1 cellular context compared by ENCODE assay signal in the genomic region with DNA sequence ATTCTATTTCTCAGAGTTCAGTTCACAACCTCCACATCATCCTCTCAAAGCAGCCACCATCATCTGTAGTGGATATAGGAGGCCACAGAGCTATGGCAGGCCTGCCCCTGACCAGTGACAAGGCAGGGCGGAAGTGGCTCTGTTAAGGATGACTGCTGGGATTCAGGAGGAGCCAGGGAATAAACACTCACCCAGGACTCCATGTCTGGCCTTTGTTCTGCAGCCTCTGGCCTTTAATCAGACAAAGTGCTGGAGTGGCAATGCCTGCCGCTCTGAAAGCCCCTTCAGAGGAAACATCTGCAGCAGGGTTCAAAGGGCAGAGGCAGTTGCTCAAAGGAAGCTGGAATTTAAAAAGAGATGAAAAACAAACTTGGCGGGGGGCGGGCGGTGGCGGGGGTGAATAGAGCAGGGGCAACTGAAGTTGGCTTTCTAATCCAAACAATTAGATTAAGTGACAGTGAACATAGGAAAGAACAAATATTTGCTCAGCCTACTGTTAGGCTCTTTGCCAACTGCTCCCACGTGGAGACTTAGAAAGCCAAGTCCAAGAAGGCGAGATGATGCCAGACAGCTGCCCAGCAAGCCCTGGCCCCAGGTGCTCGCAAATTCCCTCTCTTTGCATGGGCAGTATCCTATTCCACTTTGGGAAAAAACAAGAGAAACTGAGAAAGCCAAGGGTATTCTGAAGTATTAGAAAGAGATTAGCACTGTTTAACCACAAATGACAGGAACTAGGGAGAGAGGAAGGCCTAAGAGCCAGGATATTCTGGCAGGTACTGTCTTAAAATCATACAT.
A peak's percentile ranks its signal among the peaks of the same experiment; 100 is the strongest.
TF ChIP-seq lines count a peak whose summit lies in the region.

No MANE protein-coding gene starts in this region.

TF ChIP-seq in K562, 482 proteins besides CTCF, POLR2A, EP300 and RAD21 (continued from another document and continues in another):
- TF ChIP-seq, protein P1, sequence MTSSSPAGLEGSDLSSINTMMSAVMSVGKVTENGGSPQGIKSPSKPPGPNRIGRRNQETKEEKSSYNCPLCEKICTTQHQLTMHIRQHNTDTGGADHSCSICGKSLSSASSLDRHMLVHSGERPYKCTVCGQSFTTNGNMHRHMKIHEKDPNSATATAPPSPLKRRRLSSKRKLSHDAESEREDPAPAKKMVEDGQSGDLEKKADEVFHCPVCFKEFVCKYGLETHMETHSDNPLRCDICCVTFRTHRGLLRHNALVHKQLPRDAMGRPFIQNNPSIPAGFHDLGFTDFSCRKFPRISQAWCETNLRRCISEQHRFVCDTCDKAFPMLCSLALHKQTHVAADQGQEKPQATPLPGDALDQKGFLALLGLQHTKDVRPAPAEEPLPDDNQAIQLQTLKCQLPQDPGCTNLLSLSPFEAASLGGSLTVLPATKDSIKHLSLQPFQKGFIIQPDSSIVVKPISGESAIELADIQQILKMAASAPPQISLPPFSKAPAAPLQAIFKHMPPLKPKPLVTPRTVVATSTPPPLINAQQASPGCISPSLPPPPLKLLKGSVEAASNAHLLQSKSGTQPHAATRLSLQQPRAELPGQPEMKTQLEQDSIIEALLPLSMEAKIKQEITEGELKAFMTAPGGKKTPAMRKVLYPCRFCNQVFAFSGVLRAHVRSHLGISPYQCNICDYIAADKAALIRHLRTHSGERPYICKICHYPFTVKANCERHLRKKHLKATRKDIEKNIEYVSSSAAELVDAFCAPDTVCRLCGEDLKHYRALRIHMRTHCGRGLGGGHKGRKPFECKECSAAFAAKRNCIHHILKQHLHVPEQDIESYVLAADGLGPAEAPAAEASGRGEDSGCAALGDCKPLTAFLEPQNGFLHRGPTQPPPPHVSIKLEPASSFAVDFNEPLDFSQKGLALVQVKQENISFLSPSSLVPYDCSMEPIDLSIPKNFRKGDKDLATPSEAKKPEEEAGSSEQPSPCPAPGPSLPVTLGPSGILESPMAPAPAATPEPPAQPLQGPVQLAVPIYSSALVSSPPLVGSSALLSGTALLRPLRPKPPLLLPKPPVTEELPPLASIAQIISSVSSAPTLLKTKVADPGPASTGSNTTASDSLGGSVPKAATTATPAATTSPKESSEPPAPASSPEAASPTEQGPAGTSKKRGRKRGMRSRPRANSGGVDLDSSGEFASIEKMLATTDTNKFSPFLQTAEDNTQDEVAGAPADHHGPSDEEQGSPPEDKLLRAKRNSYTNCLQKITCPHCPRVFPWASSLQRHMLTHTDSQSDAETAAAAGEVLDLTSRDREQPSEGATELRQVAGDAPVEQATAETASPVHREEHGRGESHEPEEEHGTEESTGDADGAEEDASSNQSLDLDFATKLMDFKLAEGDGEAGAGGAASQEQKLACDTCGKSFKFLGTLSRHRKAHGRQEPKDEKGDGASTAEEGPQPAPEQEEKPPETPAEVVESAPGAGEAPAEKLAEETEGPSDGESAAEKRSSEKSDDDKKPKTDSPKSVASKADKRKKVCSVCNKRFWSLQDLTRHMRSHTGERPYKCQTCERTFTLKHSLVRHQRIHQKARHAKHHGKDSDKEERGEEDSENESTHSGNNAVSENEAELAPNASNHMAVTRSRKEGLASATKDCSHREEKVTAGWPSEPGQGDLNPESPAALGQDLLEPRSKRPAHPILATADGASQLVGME (CRISPR knock-in tag; IDR thresholded peaks at IDR 0.05), result no peak
- TF ChIP-seq, protein P2, sequence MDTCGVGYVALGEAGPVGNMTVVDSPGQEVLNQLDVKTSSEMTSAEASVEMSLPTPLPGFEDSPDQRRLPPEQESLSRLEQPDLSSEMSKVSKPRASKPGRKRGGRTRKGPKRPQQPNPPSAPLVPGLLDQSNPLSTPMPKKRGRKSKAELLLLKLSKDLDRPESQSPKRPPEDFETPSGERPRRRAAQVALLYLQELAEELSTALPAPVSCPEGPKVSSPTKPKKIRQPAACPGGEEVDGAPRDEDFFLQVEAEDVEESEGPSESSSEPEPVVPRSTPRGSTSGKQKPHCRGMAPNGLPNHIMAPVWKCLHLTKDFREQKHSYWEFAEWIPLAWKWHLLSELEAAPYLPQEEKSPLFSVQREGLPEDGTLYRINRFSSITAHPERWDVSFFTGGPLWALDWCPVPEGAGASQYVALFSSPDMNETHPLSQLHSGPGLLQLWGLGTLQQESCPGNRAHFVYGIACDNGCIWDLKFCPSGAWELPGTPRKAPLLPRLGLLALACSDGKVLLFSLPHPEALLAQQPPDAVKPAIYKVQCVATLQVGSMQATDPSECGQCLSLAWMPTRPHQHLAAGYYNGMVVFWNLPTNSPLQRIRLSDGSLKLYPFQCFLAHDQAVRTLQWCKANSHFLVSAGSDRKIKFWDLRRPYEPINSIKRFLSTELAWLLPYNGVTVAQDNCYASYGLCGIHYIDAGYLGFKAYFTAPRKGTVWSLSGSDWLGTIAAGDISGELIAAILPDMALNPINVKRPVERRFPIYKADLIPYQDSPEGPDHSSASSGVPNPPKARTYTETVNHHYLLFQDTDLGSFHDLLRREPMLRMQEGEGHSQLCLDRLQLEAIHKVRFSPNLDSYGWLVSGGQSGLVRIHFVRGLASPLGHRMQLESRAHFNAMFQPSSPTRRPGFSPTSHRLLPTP (IDR thresholded peaks at IDR 0.05; ENCODE audit: borderline replicate concordance, extremely low read depth, insufficient read length), result no peak
- TF ChIP-seq TAL1 (IDR thresholded peaks at IDR 0.05) (no peak), ZNF133 (CRISPR knock-in tag; IDR thresholded peaks at IDR 0.05) (no peak), ZNF354B (CRISPR knock-in tag; IDR thresholded peaks at IDR 0.05) (no peak), RBM17 (IDR thresholded peaks at IDR 0.05; ENCODE audit: borderline replicate concordance, low read depth, low read length) (no peak), BCOR (IDR thresholded peaks at IDR 0.05) (no peak), SMARCA4 (IDR thresholded peaks at IDR 0.05) (no peak), ZNF584 (CRISPR knock-in tag; IDR thresholded peaks at IDR 0.05; ENCODE audit: low read depth) (peak; percentile 44; the same call in 1 of the 2 replicates), ESRRA (IDR thresholded peaks at IDR 0.05; ENCODE audit: borderline replicate concordance, low read depth) (no peak), BHLHE40 (IDR thresholded peaks at IDR 0.05; ENCODE audit: low read length) (no peak), TSC22D4 (tag; IDR thresholded peaks at IDR 0.05) (no peak), NFRKB (IDR thresholded peaks at IDR 0.05; ENCODE audit: low read depth) (peak; percentile 65; the same call in 1 of the 2 replicates), HDAC2 (IDR thresholded peaks at IDR 0.05) (no peak), ZNF589 (CRISPR knock-in tag; IDR thresholded peaks at IDR 0.05; ENCODE audit: low read depth) (peak; percentile 66; the same call in 1 of the 2 replicates), ZFX (CRISPR knock-in tag; IDR thresholded peaks at IDR 0.05) (peak; percentile 44), EHMT2 (IDR thresholded peaks at IDR 0.05) (no peak), MCM3 (IDR thresholded peaks at IDR 0.05) (no peak), KAT7 (CRISPR knock-in tag; IDR thresholded peaks at IDR 0.05; ENCODE audit: borderline replicate concordance) (0 out of 2 replicates have a peak, but pooled peaks have one; percentile 66)
- TF ChIP-seq, protein P3, sequence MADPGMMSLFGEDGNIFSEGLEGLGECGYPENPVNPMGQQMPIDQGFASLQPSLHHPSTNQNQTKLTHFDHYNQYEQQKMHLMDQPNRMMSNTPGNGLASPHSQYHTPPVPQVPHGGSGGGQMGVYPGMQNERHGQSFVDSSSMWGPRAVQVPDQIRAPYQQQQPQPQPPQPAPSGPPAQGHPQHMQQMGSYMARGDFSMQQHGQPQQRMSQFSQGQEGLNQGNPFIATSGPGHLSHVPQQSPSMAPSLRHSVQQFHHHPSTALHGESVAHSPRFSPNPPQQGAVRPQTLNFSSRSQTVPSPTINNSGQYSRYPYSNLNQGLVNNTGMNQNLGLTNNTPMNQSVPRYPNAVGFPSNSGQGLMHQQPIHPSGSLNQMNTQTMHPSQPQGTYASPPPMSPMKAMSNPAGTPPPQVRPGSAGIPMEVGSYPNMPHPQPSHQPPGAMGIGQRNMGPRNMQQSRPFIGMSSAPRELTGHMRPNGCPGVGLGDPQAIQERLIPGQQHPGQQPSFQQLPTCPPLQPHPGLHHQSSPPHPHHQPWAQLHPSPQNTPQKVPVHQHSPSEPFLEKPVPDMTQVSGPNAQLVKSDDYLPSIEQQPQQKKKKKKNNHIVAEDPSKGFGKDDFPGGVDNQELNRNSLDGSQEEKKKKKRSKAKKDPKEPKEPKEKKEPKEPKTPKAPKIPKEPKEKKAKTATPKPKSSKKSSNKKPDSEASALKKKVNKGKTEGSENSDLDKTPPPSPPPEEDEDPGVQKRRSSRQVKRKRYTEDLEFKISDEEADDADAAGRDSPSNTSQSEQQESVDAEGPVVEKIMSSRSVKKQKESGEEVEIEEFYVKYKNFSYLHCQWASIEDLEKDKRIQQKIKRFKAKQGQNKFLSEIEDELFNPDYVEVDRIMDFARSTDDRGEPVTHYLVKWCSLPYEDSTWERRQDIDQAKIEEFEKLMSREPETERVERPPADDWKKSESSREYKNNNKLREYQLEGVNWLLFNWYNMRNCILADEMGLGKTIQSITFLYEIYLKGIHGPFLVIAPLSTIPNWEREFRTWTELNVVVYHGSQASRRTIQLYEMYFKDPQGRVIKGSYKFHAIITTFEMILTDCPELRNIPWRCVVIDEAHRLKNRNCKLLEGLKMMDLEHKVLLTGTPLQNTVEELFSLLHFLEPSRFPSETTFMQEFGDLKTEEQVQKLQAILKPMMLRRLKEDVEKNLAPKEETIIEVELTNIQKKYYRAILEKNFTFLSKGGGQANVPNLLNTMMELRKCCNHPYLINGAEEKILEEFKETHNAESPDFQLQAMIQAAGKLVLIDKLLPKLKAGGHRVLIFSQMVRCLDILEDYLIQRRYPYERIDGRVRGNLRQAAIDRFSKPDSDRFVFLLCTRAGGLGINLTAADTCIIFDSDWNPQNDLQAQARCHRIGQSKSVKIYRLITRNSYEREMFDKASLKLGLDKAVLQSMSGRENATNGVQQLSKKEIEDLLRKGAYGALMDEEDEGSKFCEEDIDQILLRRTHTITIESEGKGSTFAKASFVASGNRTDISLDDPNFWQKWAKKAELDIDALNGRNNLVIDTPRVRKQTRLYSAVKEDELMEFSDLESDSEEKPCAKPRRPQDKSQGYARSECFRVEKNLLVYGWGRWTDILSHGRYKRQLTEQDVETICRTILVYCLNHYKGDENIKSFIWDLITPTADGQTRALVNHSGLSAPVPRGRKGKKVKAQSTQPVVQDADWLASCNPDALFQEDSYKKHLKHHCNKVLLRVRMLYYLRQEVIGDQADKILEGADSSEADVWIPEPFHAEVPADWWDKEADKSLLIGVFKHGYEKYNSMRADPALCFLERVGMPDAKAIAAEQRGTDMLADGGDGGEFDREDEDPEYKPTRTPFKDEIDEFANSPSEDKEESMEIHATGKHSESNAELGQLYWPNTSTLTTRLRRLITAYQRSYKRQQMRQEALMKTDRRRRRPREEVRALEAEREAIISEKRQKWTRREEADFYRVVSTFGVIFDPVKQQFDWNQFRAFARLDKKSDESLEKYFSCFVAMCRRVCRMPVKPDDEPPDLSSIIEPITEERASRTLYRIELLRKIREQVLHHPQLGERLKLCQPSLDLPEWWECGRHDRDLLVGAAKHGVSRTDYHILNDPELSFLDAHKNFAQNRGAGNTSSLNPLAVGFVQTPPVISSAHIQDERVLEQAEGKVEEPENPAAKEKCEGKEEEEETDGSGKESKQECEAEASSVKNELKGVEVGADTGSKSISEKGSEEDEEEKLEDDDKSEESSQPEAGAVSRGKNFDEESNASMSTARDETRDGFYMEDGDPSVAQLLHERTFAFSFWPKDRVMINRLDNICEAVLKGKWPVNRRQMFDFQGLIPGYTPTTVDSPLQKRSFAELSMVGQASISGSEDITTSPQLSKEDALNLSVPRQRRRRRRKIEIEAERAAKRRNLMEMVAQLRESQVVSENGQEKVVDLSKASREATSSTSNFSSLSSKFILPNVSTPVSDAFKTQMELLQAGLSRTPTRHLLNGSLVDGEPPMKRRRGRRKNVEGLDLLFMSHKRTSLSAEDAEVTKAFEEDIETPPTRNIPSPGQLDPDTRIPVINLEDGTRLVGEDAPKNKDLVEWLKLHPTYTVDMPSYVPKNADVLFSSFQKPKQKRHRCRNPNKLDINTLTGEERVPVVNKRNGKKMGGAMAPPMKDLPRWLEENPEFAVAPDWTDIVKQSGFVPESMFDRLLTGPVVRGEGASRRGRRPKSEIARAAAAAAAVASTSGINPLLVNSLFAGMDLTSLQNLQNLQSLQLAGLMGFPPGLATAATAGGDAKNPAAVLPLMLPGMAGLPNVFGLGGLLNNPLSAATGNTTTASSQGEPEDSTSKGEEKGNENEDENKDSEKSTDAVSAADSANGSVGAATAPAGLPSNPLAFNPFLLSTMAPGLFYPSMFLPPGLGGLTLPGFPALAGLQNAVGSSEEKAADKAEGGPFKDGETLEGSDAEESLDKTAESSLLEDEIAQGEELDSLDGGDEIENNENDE (IDR thresholded peaks at IDR 0.05; ENCODE audit: low read depth, low read length), result no peak
- TF ChIP-seq, protein P4, sequence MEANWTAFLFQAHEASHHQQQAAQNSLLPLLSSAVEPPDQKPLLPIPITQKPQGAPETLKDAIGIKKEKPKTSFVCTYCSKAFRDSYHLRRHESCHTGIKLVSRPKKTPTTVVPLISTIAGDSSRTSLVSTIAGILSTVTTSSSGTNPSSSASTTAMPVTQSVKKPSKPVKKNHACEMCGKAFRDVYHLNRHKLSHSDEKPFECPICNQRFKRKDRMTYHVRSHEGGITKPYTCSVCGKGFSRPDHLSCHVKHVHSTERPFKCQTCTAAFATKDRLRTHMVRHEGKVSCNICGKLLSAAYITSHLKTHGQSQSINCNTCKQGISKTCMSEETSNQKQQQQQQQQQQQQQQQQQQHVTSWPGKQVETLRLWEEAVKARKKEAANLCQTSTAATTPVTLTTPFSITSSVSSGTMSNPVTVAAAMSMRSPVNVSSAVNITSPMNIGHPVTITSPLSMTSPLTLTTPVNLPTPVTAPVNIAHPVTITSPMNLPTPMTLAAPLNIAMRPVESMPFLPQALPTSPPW (CRISPR knock-in tag; IDR thresholded peaks at IDR 0.05), result no peak
- TF ChIP-seq, protein P5, sequence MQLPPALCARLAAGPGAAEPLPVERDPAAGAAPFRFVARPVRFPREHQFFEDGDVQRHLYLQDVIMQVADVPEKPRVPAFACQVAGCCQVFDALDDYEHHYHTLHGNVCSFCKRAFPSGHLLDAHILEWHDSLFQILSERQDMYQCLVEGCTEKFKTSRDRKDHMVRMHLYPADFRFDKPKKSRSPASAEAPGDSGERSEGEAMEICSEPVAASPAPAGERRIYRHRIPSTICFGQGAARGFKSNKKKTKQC (CRISPR knock-in tag; IDR thresholded peaks at IDR 0.05), result no peak
- TF ChIP-seq, protein P6, sequence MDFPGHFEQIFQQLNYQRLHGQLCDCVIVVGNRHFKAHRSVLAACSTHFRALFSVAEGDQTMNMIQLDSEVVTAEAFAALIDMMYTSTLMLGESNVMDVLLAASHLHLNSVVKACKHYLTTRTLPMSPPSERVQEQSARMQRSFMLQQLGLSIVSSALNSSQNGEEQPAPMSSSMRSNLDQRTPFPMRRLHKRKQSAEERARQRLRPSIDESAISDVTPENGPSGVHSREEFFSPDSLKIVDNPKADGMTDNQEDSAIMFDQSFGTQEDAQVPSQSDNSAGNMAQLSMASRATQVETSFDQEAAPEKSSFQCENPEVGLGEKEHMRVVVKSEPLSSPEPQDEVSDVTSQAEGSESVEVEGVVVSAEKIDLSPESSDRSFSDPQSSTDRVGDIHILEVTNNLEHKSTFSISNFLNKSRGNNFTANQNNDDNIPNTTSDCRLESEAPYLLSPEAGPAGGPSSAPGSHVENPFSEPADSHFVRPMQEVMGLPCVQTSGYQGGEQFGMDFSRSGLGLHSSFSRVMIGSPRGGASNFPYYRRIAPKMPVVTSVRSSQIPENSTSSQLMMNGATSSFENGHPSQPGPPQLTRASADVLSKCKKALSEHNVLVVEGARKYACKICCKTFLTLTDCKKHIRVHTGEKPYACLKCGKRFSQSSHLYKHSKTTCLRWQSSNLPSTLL (IDR thresholded peaks at IDR 0.05), result no peak
